In the genomic region with DNA sequence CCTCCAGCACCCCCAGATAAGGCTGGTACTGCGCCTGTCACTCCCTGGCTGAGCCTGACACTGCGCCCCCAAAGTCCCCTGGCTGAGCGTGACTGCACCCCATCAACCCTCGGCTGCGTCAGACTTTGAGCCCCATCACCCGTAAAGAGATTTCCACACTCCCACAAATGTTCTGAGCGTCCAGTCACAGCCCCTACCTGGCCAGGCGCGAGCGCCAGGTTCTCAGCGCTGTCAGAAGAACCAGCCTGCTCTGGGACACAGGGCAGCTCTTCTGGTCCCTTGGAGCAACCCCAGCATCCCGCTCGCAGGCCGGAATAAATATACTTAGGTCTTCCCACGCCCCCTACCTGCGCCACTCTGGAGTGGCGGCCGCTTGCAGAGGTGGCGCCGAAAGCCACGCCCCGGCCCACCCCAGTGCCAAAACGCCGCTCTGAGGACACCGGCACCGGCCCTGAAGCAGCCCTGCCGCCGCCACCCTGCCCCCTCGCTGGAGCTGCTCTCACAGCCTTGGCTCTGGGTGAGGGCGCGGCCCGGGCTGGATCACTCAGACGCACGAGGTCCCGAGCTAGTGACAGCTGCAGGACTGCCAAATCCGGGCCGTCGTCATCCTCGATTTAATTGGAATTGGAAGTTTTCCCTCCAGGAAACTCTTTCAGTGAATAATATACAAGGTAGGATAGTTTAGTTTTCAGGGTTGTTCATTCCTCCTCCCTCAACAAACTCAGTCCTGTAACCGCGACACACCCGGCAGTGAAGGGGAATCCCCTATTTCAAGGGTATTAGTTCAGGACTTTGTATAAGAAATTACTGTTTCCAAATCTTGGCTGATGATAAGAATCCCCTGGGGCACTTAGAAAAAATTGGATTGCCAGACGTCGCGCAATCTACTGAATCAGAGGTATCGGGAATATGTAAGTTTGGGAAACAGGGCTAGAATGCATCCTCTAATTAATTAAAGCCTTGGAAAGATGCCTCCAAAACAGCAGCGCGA, we compare ENCODE assay signal across 8 cellular contexts. TPM values are rescaled to one million over a fixed set of nuclear protein-coding genes. Genes with fewer than 3 reads are reported as not detected.
DNase-seq lines count a peak whose midpoint lies in the region; ATAC-seq and TF ChIP-seq lines count a peak whose summit lies in the region.

No MANE protein-coding gene starts in this region.

- intact Hi-C loops in head of caudate nucleus (cut with DNase I) = loop anchor here (5.0 to 10.0 kb wide), 2 partner anchors 85 to 167 kb away; no protein-coding TSS in a partner anchor

- peak overlapping the region; percentile 99 for H3K4me2 ChIP-seq in osteoblast (ENCODE audit: insufficient read depth, low read length)

- peak overlapping the region; percentile 88 for H2AFZ ChIP-seq in osteoblast (ENCODE audit: low read length)

- ATAC-seq in GM19025 (IDR thresholded peaks at IDR 0.05; ENCODE audit: low read depth, unreplicated experiment) = peak; percentile 18
- peak; percentile 44 for ATAC-seq in HG03196 (IDR thresholded peaks at IDR 0.05; ENCODE audit: unreplicated experiment)

- 15 to 17% methylated on average over 24 to 27 of the region's 48 CpGs for WGBS in tibial nerve, 2 donors

- no peaks in the 10 kb centered on the region for H3K36me3 ChIP-seq in osteoblast (ENCODE audit: insufficient read depth, low read length)
- H3K36me3 ChIP-seq in tibial nerve = no peaks in the 10 kb centered on the region

- peak; percentile 77 for DNase-seq in AG20443 (ENCODE audit: low spot score)
- peak; percentile 60 for DNase-seq in RKO (ENCODE audit: low spot score)
- peak; percentile 56 for DNase-seq in activated gamma-delta T cell treated with anti-CD3 and anti-CD28 coated beads, Interleukin-2, amount 50 U/mL, for 16 hours (ENCODE audit: low read depth)
- peak; percentile 35 to 91 (median 69) for DNase-seq in head of caudate nucleus
- DNase-seq in osteoblast (ENCODE audit: insufficient read length, low spot score, missing footprints) = peak; percentile 62
- DNase-seq in tibial nerve (ENCODE audit: low spot score in 2 of 2) = peak; percentile 47 to 53

- no peak for TF ChIP-seq POLR2A in tibial nerve (IDR thresholded peaks at IDR 0.05)

- H4K20me1 ChIP-seq in osteoblast (ENCODE audit: insufficient read depth, low read length) = peaks cover 22% of the 10 kb centered on the region

- H3K4me3 ChIP-seq in osteoblast (ENCODE audit: insufficient read depth, low read length) = peak overlapping the region; percentile 75
- H3K4me3 ChIP-seq in tibial nerve = peak overlapping the region; percentile 63 to 89 (median 70)

- peaks cover 36% of the 10 kb centered on the region for H3K79me2 ChIP-seq in osteoblast (ENCODE audit: insufficient read depth, low read length)

- H3K27ac ChIP-seq in osteoblast (ENCODE audit: low read depth, low read length) = no peak overlapping the region
- peak overlapping the region; percentile 74 to 98 (median 96) for H3K27ac ChIP-seq in tibial nerve

- peaks cover 37% of the 10 kb centered on the region for H3K4me1 ChIP-seq in osteoblast (ENCODE audit: insufficient read depth, low read length)
- H3K4me1 ChIP-seq in tibial nerve = peaks cover 0 to 40% (median 18%) of the 10 kb centered on the region in 4 donors

- H3K27me3 ChIP-seq in osteoblast (ENCODE audit: insufficient read depth, low read length) = no peaks in the 10 kb centered on the region
- H3K27me3 ChIP-seq in tibial nerve = no peaks in the 10 kb centered on the region

- TF ChIP-seq CTCF in osteoblast (IDR thresholded peaks at IDR 0.05; ENCODE audit: extremely low read depth, low read depth, low read length) (no peak), tibial nerve (IDR thresholded peaks at IDR 0.05) (peak in 4 of 5 experiments; percentile 11 to 41 (median 24))

- TF ChIP-seq EP300 in tibial nerve (IDR thresholded peaks at IDR 0.05) = peak in 1 of 2 donors; percentile 13

- H3K9me3 ChIP-seq in osteoblast (ENCODE audit: low read depth, low read length) (no peaks in the 10 kb centered on the region), tibial nerve (no peaks in the 10 kb centered on the region)

RNA-seq across cellular contexts. Expression of a gene that starts 1.2 kb away (rescaled TPM):
- total RNA-seq in osteoblast (56.9 and 66.2 TPM in 2 replicates), tibial nerve (100 to 1,000 TPM; 107 to 126 (median 118) TPM)
